18 cellular contexts compared by ENCODE assay signal in genomic region chr10:118310822-118311221, GRCh38. TPM values are rescaled to one million over a fixed set of nuclear protein-coding genes. Genes with fewer than 3 reads are reported as not detected.
DNase-seq lines count a peak whose midpoint lies in the region; ATAC-seq, FAIRE-seq and TF ChIP-seq lines count a peak whose summit lies in the region.
"Had no signal": no experiment of that assay in that cellular context is flagged by ENCODE, and none has a peak within 500 bp of the region (broad histone marks: within the 10 kb centered on the region; RNA-seq: fewer than 3 reads in every experiment).

No MANE protein-coding gene starts in this region.

- no peaks in the 10 kb centered on the region for H3K9me3 ChIP-seq in thoracic aorta
- H3K9me3 ChIP-seq: BLaER1 had no signal

- ATAC-seq in thoracic aorta (ENCODE audit: insufficient number of reproducible peaks, low FRiP score, low read depth) (no peak), HG03460 (IDR thresholded peaks at IDR 0.05; ENCODE audit: unreplicated experiment) (no peak), GM19351 (IDR thresholded peaks at IDR 0.05; ENCODE audit: unreplicated experiment) (no peak)
- ATAC-seq: activated CD8-positive, alpha-beta T cell treated with anti-CD3 and anti-CD28 coated beads for 36 hours; HCT116 had no signal

- peak; percentile 40 for FAIRE-seq in G401.6 (lab: Jason Lieb, UNC)
- FAIRE-seq: astrocyte, GM12891 had no signal

- DNase-seq in amniotic epithelial cell (ENCODE audit: low read depth), result peak; percentile 5
- peak; percentile 48 for DNase-seq in fibroblast of villous mesenchyme (ENCODE audit: low read depth)
- no peak for DNase-seq in thoracic aorta (ENCODE audit: low spot score)
- DNase-seq in midbrain (lab: John Stamatoyannopoulos, UW), result no peak
- DNase-seq: activated B cell treated with CpG ODN at 0.5 μM for 24 hours; activated CD8-positive, alpha-beta T cell treated with anti-CD3 and anti-CD28 coated beads for 36 hours; activated naive CD4-positive, alpha-beta T cell treated with anti-CD3 and anti-CD28 coated beads, Interleukin-2, amount 10 ng/mL, durations not matched to agents 7 days and 5 days; activated T-cell treated with anti-CD3 and anti-CD28 coated beads, Interleukin-2, amount 50 U/mL, for 24 hours; foreskin melanocyte; NCI-H1694; stimulated activated CD8-positive, alpha-beta memory T cell treated with anti-CD3 and anti-CD28 coated beads, Interleukin-4, amount 100 ng/mL, for 48 hours had no signal

- H3K4me1 ChIP-seq in thoracic aorta (ENCODE audit: control insufficient read depth in 1 of 2, low read depth in 2 of 2), result peaks cover 29 to 53% of the 10 kb centered on the region in 2 donors
- H3K4me1 ChIP-seq: BLaER1 had no signal

- H3K27me3 ChIP-seq in thoracic aorta (replicated peaks; ENCODE audit: insufficient read depth), result no peaks in the 10 kb centered on the region
- H3K27me3 ChIP-seq: BLaER1 had no signal

- no peaks in the 10 kb centered on the region for H3K36me3 ChIP-seq in thoracic aorta

- TF ChIP-seq CTCF in fibroblast of villous mesenchyme (IDR thresholded peaks at IDR 0.05; ENCODE audit: insufficient read depth, low read depth, low read length), result no peak
- no peak for TF ChIP-seq CTCF in thoracic aorta (IDR thresholded peaks at IDR 0.05)

- H3K27ac ChIP-seq in thoracic aorta, result peak overlapping the region; percentile 49 to 73
- H3K27ac ChIP-seq: BLaER1 had no signal

- H3K4me3 ChIP-seq in fibroblast of villous mesenchyme (ENCODE audit: low read depth, low read length) (no peak overlapping the region), thoracic aorta (peak overlapping the region; percentile 20)
- H3K4me3 ChIP-seq: BLaER1 had no signal

RNA-seq across cellular contexts. Expression of gene FAM204A, which starts 31.3 kb away (rescaled TPM):
- total RNA-seq in fibroblast of villous mesenchyme, result 47.0 and 48.8 TPM in 2 replicates
- 10 to 100 TPM; 18.5 to 22.5 TPM for total RNA-seq in thoracic aorta

Comparison
In these comparisons a context has a peak if more than half of its experiments do, and no peak if none do; other contexts are left out.
1. DNase-seq: peak in amniotic epithelial cell (single experiment) and fibroblast of villous mesenchyme (single experiment); none in thoracic aorta (single experiment) and midbrain (single experiment).